ENCODE assay signal across 12 cellular contexts in genomic region chr9:82490019-82490499, GRCh38.
A peak's percentile ranks its signal among the peaks of the same experiment; 100 is the strongest.
DNase-seq lines count a peak whose midpoint lies in the region; TF ChIP-seq lines count a peak whose summit lies in the region.
"Had no signal": no experiment of that assay in that cellular context is flagged by ENCODE, and none has a peak within 500 bp of the region (broad histone marks: within the 10 kb centered on the region; RNA-seq: fewer than 3 reads in every experiment).

No MANE protein-coding gene starts in this region.

- peaks cover 2% of the 10 kb centered on the region for H3K36me3 Mint-ChIP-seq in nephron progenitor cell (ENCODE audit: low read depth)
- no peaks in the 10 kb centered on the region for H3K36me3 Mint-ChIP-seq in activated naive CD4-positive, alpha-beta T cell treated with anti-CD3 and anti-CD28 coated beads for 36 hours (ENCODE audit: low read depth)
- H3K36me3 Mint-ChIP-seq: activated naive CD8-positive, alpha-beta T cell treated with anti-CD3 and anti-CD28 coated beads, Interleukin-2, amount 10 ng/mL, durations not matched to agents 7 days and 5 days; naive thymus-derived CD4-positive, alpha-beta T cell had no signal

- peaks cover 51% of the 10 kb centered on the region for H3K4me1 Mint-ChIP-seq in nephron progenitor cell
- H3K4me1 Mint-ChIP-seq in activated naive CD4-positive, alpha-beta T cell treated with anti-CD3 and anti-CD28 coated beads for 36 hours (ENCODE audit: low read depth), result no peaks in the 10 kb centered on the region
- H3K4me1 Mint-ChIP-seq: activated CD4-positive, alpha-beta T cell treated with anti-CD3 and anti-CD28 coated beads, Interleukin-2, amount 10 ng/mL, durations not matched to agents 7 days and 5 days; activated naive CD8-positive, alpha-beta T cell treated with anti-CD3 and anti-CD28 coated beads, Interleukin-2, amount 10 ng/mL, durations not matched to agents 7 days and 5 days; naive thymus-derived CD4-positive, alpha-beta T cell had no signal

- no peak for TF ChIP-seq CTCF in nephron progenitor cell (IDR thresholded peaks at IDR 0.05)

- CTCF ChIA-PET in activated naive CD4-positive, alpha-beta T cell treated with anti-CD3 and anti-CD28 coated beads for 36 hours (lab: Charles Lee), result no interaction called here

- H3K4me3 Mint-ChIP-seq in nephron progenitor cell, result no peak overlapping the region
- no peak overlapping the region for H3K4me3 Mint-ChIP-seq in activated naive CD4-positive, alpha-beta T cell treated with anti-CD3 and anti-CD28 coated beads for 36 hours
- H3K4me3 Mint-ChIP-seq: activated CD4-positive, alpha-beta T cell treated with anti-CD3 and anti-CD28 coated beads, Interleukin-2, amount 10 ng/mL, durations not matched to agents 7 days and 5 days; activated naive CD8-positive, alpha-beta T cell treated with anti-CD3 and anti-CD28 coated beads, Interleukin-2, amount 10 ng/mL, durations not matched to agents 7 days and 5 days; naive thymus-derived CD4-positive, alpha-beta T cell had no signal

- H3K9me3 Mint-ChIP-seq in nephron progenitor cell, result peaks cover 5% of the 10 kb centered on the region
- H3K9me3 Mint-ChIP-seq in activated naive CD4-positive, alpha-beta T cell treated with anti-CD3 and anti-CD28 coated beads for 36 hours, result peaks cover 1% of the 10 kb centered on the region
- H3K9me3 Mint-ChIP-seq: activated CD4-positive, alpha-beta T cell treated with anti-CD3 and anti-CD28 coated beads, Interleukin-2, amount 10 ng/mL, durations not matched to agents 7 days and 5 days; activated naive CD8-positive, alpha-beta T cell treated with anti-CD3 and anti-CD28 coated beads, Interleukin-2, amount 10 ng/mL, durations not matched to agents 7 days and 5 days had no signal

- peak; percentile 75 for DNase-seq in EH (ENCODE audit: low read depth)
- DNase-seq in RKO (ENCODE audit: low spot score), result peak; percentile 2
- peak; percentile 85 for DNase-seq in epithelial cell of prostate (ENCODE audit: low read depth, low spot score)
- no peak for DNase-seq in nephron progenitor cell
- DNase-seq in stimulated activated CD4-positive, alpha-beta T cell treated with anti-CD3 and anti-CD28 coated beads, Interleukin-15, amount 100 ng/mL, for 24 hours, result no peak
- DNase-seq in activated naive CD4-positive, alpha-beta T cell treated with anti-CD3 and anti-CD28 coated beads for 36 hours, result no peak
- DNase-seq in activated effector memory CD4-positive, alpha-beta T cell treated with anti-CD3 and anti-CD28 coated beads, Interleukin-2, amount 50 U/mL, for 16 hours, result no peak
- DNase-seq in MV-4-11 (lab: John Stamatoyannopoulos, UW), result no peak
- DNase-seq: activated CD4-positive, alpha-beta T cell treated with anti-CD3 and anti-CD28 coated beads, Interleukin-2, amount 10 ng/mL, durations not matched to agents 7 days and 5 days; activated naive CD8-positive, alpha-beta T cell treated with anti-CD3 and anti-CD28 coated beads, Interleukin-2, amount 10 ng/mL, durations not matched to agents 7 days and 5 days; naive thymus-derived CD4-positive, alpha-beta T cell; upper lobe of left lung had no signal

- H3K27me3 Mint-ChIP-seq in nephron progenitor cell (ENCODE audit: low read depth, poor library complexity), result peaks cover 2% of the 10 kb centered on the region
- peaks cover 2% of the 10 kb centered on the region for H3K27me3 Mint-ChIP-seq in activated naive CD4-positive, alpha-beta T cell treated with anti-CD3 and anti-CD28 coated beads for 36 hours (ENCODE audit: low read depth)
- H3K27me3 Mint-ChIP-seq: activated CD4-positive, alpha-beta T cell treated with anti-CD3 and anti-CD28 coated beads, Interleukin-2, amount 10 ng/mL, durations not matched to agents 7 days and 5 days; activated naive CD8-positive, alpha-beta T cell treated with anti-CD3 and anti-CD28 coated beads, Interleukin-2, amount 10 ng/mL, durations not matched to agents 7 days and 5 days; naive thymus-derived CD4-positive, alpha-beta T cell had no signal

- intact Hi-C loops in activated naive CD4-positive, alpha-beta T cell treated with anti-CD3 and anti-CD28 coated beads for 36 hours (cut with micrococcal nuclease), result no loop called here

- peak overlapping the region; percentile 20 for H3K27ac Mint-ChIP-seq in nephron progenitor cell
- no peak overlapping the region for H3K27ac Mint-ChIP-seq in activated naive CD4-positive, alpha-beta T cell treated with anti-CD3 and anti-CD28 coated beads for 36 hours
- H3K27ac Mint-ChIP-seq: activated CD4-positive, alpha-beta T cell treated with anti-CD3 and anti-CD28 coated beads, Interleukin-2, amount 10 ng/mL, durations not matched to agents 7 days and 5 days; activated naive CD8-positive, alpha-beta T cell treated with anti-CD3 and anti-CD28 coated beads, Interleukin-2, amount 10 ng/mL, durations not matched to agents 7 days and 5 days; naive thymus-derived CD4-positive, alpha-beta T cell had no signal

- peak overlapping the region; percentile 15 for H3K27ac ChIP-seq in epithelial cell of prostate

Comparison
In these comparisons a context has a peak if more than half of its experiments do, and no peak if none do; other contexts are left out.
1. DNase-seq: peak in EH (single experiment), RKO (single experiment) and epithelial cell of prostate (single experiment); none in nephron progenitor cell (single experiment), stimulated activated CD4-positive, alpha-beta T cell treated with anti-CD3 and anti-CD28 coated beads, Interleukin-15, amount 100 ng/mL, for 24 hours (single experiment), activated naive CD4-positive, alpha-beta T cell treated with anti-CD3 and anti-CD28 coated beads for 36 hours (single experiment), activated effector memory CD4-positive, alpha-beta T cell treated with anti-CD3 and anti-CD28 coated beads, Interleukin-2, amount 50 U/mL, for 16 hours (single experiment) and MV-4-11 (single experiment).